ENCODE assay signal across 26 cellular contexts in the genomic region with DNA sequence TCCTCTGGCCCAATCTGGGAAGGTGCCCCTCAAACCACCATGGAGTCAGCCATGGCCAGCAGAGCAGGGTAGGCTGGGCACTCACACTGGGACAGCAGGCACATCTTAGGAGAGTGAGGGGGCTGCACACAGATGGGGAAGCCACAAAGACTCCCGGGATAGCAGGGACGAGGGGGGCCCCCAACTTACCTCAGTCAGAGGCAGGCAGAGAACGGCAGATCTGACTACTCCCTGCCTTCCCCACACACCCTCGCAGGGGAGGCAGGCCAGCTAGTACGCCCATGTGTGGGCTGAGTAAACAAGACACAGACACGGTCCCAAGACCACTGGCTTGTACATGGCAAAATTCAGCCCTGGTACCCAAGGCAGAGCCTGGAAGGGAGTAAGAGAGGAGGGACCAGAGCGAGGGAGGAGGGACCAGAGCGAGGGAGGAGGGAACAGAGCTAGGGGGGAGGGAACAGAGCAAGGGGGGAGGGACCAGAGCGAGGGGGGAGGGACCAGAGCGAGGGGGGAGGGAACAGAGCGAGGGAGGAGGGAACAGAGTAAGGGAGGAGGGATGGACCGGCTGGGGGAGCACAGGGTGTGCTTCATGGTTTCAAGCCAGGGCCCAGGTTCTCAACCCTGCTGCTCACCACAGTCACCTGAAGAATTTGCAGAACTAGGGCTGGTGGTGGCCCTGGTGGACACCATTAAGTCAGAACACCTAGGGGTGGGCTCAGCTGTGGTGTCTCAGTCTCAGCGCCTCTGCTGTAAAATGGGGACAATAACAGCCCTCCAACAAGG.
"Had no signal": no experiment of that assay in that cellular context is flagged by ENCODE, and none has a peak within 500 bp of the region (broad histone marks: within the 10 kb centered on the region; RNA-seq: fewer than 3 reads in every experiment).

No MANE protein-coding gene starts in this region.

- H3K4me1 Mint-ChIP-seq: brain had no signal

- H3K27ac ChIP-seq: RWPE1, SK-N-MC had no signal

- H3K4me3 ChIP-seq: SK-N-MC had no signal

- DNase-seq: activated B cell treated with CpG ODN at 0.5 μM for 24 hours; activated CD4-positive, alpha-beta T cell treated with anti-CD3 and anti-CD28 coated beads for 1 hour; activated CD4-positive, alpha-beta T cell treated with anti-CD3 and anti-CD28 coated beads, Interleukin-2, amount 10 ng/mL, durations not matched to agents 24 days and 14 days; activated CD4-positive, alpha-beta T cell treated with anti-CD3 and anti-CD28 coated beads, Interleukin-2, amount 50 U/mL, for 48 hours; activated CD8-positive, alpha-beta memory T cell treated with anti-CD3 and anti-CD28 coated beads for 24 hours; activated effector memory CD4-positive, alpha-beta T cell treated with anti-CD3 and anti-CD28 coated beads, Interleukin-2, amount 50 U/mL, for 16 hours; activated naive CD4-positive, alpha-beta T cell treated with Interleukin-2 at 50 U/mL for 16 hours; activated naive CD8-positive, alpha-beta T cell treated with anti-CD3 and anti-CD28 coated beads, Interleukin-2, amount 50 U/mL, for 24 hours; activated T-cell treated with anti-CD3 and anti-CD28 coated beads, Interleukin-2, amount 50 U/mL, for 4 hours; amniotic stem cell; NCI-H1417; NCI-H1930; NCI-H2107; NCI-H2171 treated with DMSO at 0.1 percent for 48 hours; NCI-H226; NCI-H526; NCI-H774; SHP77 treated with DMSO at 0.1 percent for 48 hours; T-cell; T-helper 2 cell; T1000 had no signal

- H3K36me3 Mint-ChIP-seq: brain, T-cell had no signal

- H3K27ac Mint-ChIP-seq: activated B cell treated with CpG ODN at 0.5 μM for 24 hours; activated CD4-positive, alpha-beta T cell treated with anti-CD3 and anti-CD28 coated beads, Interleukin-2, amount 10 ng/mL, durations not matched to agents 24 days and 14 days; activated naive CD4-positive, alpha-beta T cell treated with anti-CD3 and anti-CD28 coated beads, Interleukin-2, amount 50 U/mL, for 72 hours; activated naive CD8-positive, alpha-beta T cell treated with anti-CD3 and anti-CD28 coated beads, Interleukin-2, amount 50 U/mL, for 24 hours; brain; T-cell had no signal

- H3K4me3 Mint-ChIP-seq: activated B cell treated with CpG ODN at 0.5 μM for 24 hours; activated CD4-positive, alpha-beta T cell treated with anti-CD3 and anti-CD28 coated beads, Interleukin-2, amount 10 ng/mL, durations not matched to agents 24 days and 14 days; activated naive CD8-positive, alpha-beta T cell treated with anti-CD3 and anti-CD28 coated beads, Interleukin-2, amount 50 U/mL, for 24 hours; activated T-cell treated with anti-CD3 and anti-CD28 coated beads, Interleukin-2, amount 50 U/mL, for 4 hours; brain; central memory CD8-positive, alpha-beta T cell; T-cell had no signal

- H3K9me3 Mint-ChIP-seq: activated T-cell treated with anti-CD3 and anti-CD28 coated beads, Interleukin-2, amount 50 U/mL, for 4 hours; central memory CD8-positive, alpha-beta T cell; T-cell had no signal

- ATAC-seq: activated naive CD4-positive, alpha-beta T cell treated with anti-CD3 and anti-CD28 coated beads, Interleukin-2, amount 50 U/mL, for 72 hours; activated naive CD8-positive, alpha-beta T cell treated with anti-CD3 and anti-CD28 coated beads, Interleukin-2, amount 50 U/mL, for 24 hours; activated T-cell treated with anti-CD3 and anti-CD28 coated beads, Interleukin-2, amount 50 U/mL, for 4 hours; T-cell had no signal

- H3K27me3 Mint-ChIP-seq: activated naive CD8-positive, alpha-beta T cell treated with anti-CD3 and anti-CD28 coated beads, Interleukin-2, amount 50 U/mL, for 24 hours; brain; central memory CD8-positive, alpha-beta T cell; T-cell had no signal
